ENCODE assay signal across 1 cellular context in genomic region chr15:90949979-90950675, GRCh38.
TF ChIP-seq lines count a peak whose summit lies in the region.

No MANE protein-coding gene starts in this region.

TF ChIP-seq in endothelial cell of umbilical vein, 7 proteins besides CTCF, POLR2A, EP300 and RAD21:
- TF ChIP-seq GATA2 (IDR thresholded peaks at IDR 0.05; ENCODE audit: insufficient read depth, insufficient read length, low read depth, low read length), result no peak
- no peak for TF ChIP-seq JUN (IDR thresholded peaks at IDR 0.05; ENCODE audit: borderline replicate concordance, insufficient read depth, insufficient read length, low read depth)
- TF ChIP-seq MAX (IDR thresholded peaks at IDR 0.05; ENCODE audit: insufficient read depth, insufficient read length), result no peak
- TF ChIP-seq EZH2 (IDR thresholded peaks at IDR 0.05; ENCODE audit: borderline replicate concordance, low read depth, low read length, severe bottlenecking), result no peak
- TF ChIP-seq MYC (IDR thresholded peaks at IDR 0.05; ENCODE audit: low read depth, low read length), result no peak
- TF ChIP-seq FOS (IDR thresholded peaks at IDR 0.05; ENCODE audit: borderline replicate concordance, insufficient read depth, low read length), result no peak
- no peak for TF ChIP-seq POLR2AphosphoS5 (IDR thresholded peaks at IDR 0.05; ENCODE audit: insufficient read depth, low read depth, low read length)
TF ChIP-seq in endothelial cell of umbilical vein: peak in this region for 0.
